ENCODE assay signal across 7 cellular contexts in genomic region chr3:47008851-47009224, GRCh38. TPM values are rescaled to one million over a fixed set of nuclear protein-coding genes. Genes with fewer than 3 reads are reported as not detected.
DNase-seq lines count a peak whose midpoint lies in the region; ATAC-seq, FAIRE-seq and TF ChIP-seq lines count a peak whose summit lies in the region.

No MANE protein-coding gene starts in this region.

- peaks cover 36% of the 10 kb centered on the region for H3K36me3 ChIP-seq in HUES6 (ENCODE audit: control insufficient read depth, insufficient read depth, low read length)
- H3K36me3 ChIP-seq in bronchial epithelial cell (ENCODE audit: control insufficient read depth, insufficient read depth, low read length): peaks cover 27% of the 10 kb centered on the region
- H3K36me3 ChIP-seq in right lobe of liver: no peaks in the 10 kb centered on the region

- peak overlapping the region; percentile 71 for H3K4me3 ChIP-seq in HUES6 (ENCODE audit: low read depth, low read length)
- peak overlapping the region; percentile 34 for H3K4me3 ChIP-seq in bronchial epithelial cell (ENCODE audit: low read depth, low read length)
- peak overlapping the region; percentile 44 to 62 (median 60) for H3K4me3 ChIP-seq in right lobe of liver

- no peak for DNase-seq in bronchial epithelial cell (ENCODE audit: low read depth)
- DNase-seq in right lobe of liver: no peak
- DNase-seq in substantia nigra (lab: John Stamatoyannopoulos, UW): no peak
- no peak for DNase-seq in NCI-H2196 (lab: John Stamatoyannopoulos, UW; ENCODE audit: unreplicated experiment)

- H3K27ac ChIP-seq in HUES6 (ENCODE audit: low read depth, low read length): no peak overlapping the region
- H3K27ac ChIP-seq in right lobe of liver: no peak overlapping the region
- peak overlapping the region; percentile 35 for H3K27ac ChIP-seq in substantia nigra (ENCODE audit: low read depth, low read length, poor library complexity, severe bottlenecking)

- TF ChIP-seq POLR2A in right lobe of liver (IDR thresholded peaks at IDR 0.05): no peak

- no peaks in the 10 kb centered on the region for H3K27me3 ChIP-seq in HUES6 (ENCODE audit: control insufficient read depth, insufficient read depth, low read length)
- no peaks in the 10 kb centered on the region for H3K27me3 ChIP-seq in bronchial epithelial cell (ENCODE audit: control insufficient read depth, insufficient read depth, low read length)
- no peaks in the 10 kb centered on the region for H3K27me3 ChIP-seq in right lobe of liver

- intact Hi-C loops in right lobe of liver (cut with DNase I): no loop called here

- H3K9ac ChIP-seq in HUES6 (ENCODE audit: low read length): no peak overlapping the region

- ATAC-seq in right lobe of liver (no peak), HG03354 (IDR thresholded peaks at IDR 0.05; ENCODE audit: poor library complexity, severe bottlenecking, unreplicated experiment) (no peak), HG02588 (IDR thresholded peaks at IDR 0.05; ENCODE audit: unreplicated experiment) (no peak)

- FAIRE-seq in bronchial epithelial cell (lab: Jason Lieb, UNC): no peak

- WGBS in right lobe of liver (ENCODE audit: insufficient coverage, low coverage, low lambda C conversion rate, missing lambda C conversion rate): 92% methylated on average over 5 of the region's 23 CpGs

- TF ChIP-seq CTCF in bronchial epithelial cell (IDR thresholded peaks at IDR 0.05; ENCODE audit: insufficient read depth, low read length, severe bottlenecking): no peak
- TF ChIP-seq CTCF in right lobe of liver (IDR thresholded peaks at IDR 0.05): no peak

- H3K9me3 ChIP-seq in HUES6 (ENCODE audit: control insufficient read depth, insufficient read depth, low read depth, low read length) (no peaks in the 10 kb centered on the region), right lobe of liver (no peaks in the 10 kb centered on the region)

- H3K4me1 ChIP-seq in HUES6 (ENCODE audit: control insufficient read depth, insufficient read depth, low read length) (peaks cover 11% of the 10 kb centered on the region), right lobe of liver (peaks cover 0 to 5% (median 2%) of the 10 kb centered on the region in 4 donors)

RNA-seq across cellular contexts. Expression of gene NBEAL2, which starts 29.4 kb away (rescaled TPM):
- total RNA-seq in bronchial epithelial cell (20.0 and 35.5 TPM in 2 replicates), right lobe of liver (10 to 100 TPM in 5 of 6 experiments, 1 to 10 TPM in 1; 8.9 to 11.7 (median 10.8) TPM)

RNA-seq across cellular contexts. Expression of gene CCDC12, which starts 32.3 kb away (rescaled TPM):
- total RNA-seq in bronchial epithelial cell: 39.2 and 41.9 TPM in 2 replicates
- total RNA-seq in right lobe of liver: 10 to 100 TPM; 14.6 to 24.2 (median 17.0) TPM
